Comparison of ENCODE assay signal across 8 cellular contexts in genomic region chr11:48055292-48056132, GRCh38.
A peak's percentile ranks its signal among the peaks of the same experiment; 100 is the strongest.
DNase-seq lines count a peak whose midpoint lies in the region; ATAC-seq and TF ChIP-seq lines count a peak whose summit lies in the region.

No MANE protein-coding gene starts in this region.

- TF ChIP-seq CTCF in LNCaP clone FGC (IDR thresholded peaks at IDR 0.05; ENCODE audit: control insufficient read depth, extremely low read depth, insufficient read depth) = no peak
- no peak for TF ChIP-seq CTCF in fibroblast of the aortic adventitia (IDR thresholded peaks at IDR 0.05; ENCODE audit: insufficient read depth, low read length)
- no peak for TF ChIP-seq CTCF in esophagus muscularis mucosa (IDR thresholded peaks at IDR 0.05)

- no peak overlapping the region for H3K27ac ChIP-seq in esophagus muscularis mucosa (replicated peaks in 1 of 4)

- TF ChIP-seq EP300 in esophagus muscularis mucosa (IDR thresholded peaks at IDR 0.05) = no peak

- peaks cover 13 to 35% (median 17%) of the 10 kb centered on the region in 4 donors for H3K4me1 ChIP-seq in esophagus muscularis mucosa

- WGBS in esophagus muscularis mucosa = 74% methylated on average over 10 of the region's 12 CpGs

- ATAC-seq in HG03097 (IDR thresholded peaks at IDR 0.05; ENCODE audit: low FRiP score, unreplicated experiment) (no peak), HG02759 (IDR thresholded peaks at IDR 0.05; ENCODE audit: unreplicated experiment) (no peak)

- intact Hi-C loops in esophagus muscularis mucosa (cut with DNase I) = no loop called here

- H3K36me3 ChIP-seq in esophagus muscularis mucosa = no peaks in the 10 kb centered on the region

- no peak for TF ChIP-seq POLR2A in esophagus muscularis mucosa (IDR thresholded peaks at IDR 0.05; ENCODE audit: low read depth)

- no peaks in the 10 kb centered on the region for H3K9me3 ChIP-seq in esophagus muscularis mucosa

- peak; percentile 65 for DNase-seq in ELR (ENCODE audit: low read depth)
- peak; percentile 97 for DNase-seq in LNCaP clone FGC (ENCODE audit: low read depth)
- peak; percentile 70 for DNase-seq in activated CD8-positive, alpha-beta memory T cell treated with anti-CD3 and anti-CD28 coated beads for 24 hours
- DNase-seq in fibroblast of the aortic adventitia (ENCODE audit: low read depth) = peak; percentile 34
- DNase-seq in stimulated activated CD4-positive, alpha-beta T cell treated with anti-CD3 and anti-CD28 coated beads, TNF-alpha, amount 100 ng/mL, for 4 hours (ENCODE audit: low read depth in 3 of 3) = peak in 2 of 3 experiments; percentile 8 to 17
- no peak for DNase-seq in esophagus muscularis mucosa (ENCODE audit: extremely low spot score)

- peak overlapping the region; percentile 32 for H3K4me3 ChIP-seq in LNCaP clone FGC (ENCODE audit: low read depth, low read length)
- H3K4me3 ChIP-seq in fibroblast of the aortic adventitia (ENCODE audit: low read depth, low read length) = no peak overlapping the region
- no peak overlapping the region for H3K4me3 ChIP-seq in esophagus muscularis mucosa

- H3K27me3 ChIP-seq in esophagus muscularis mucosa = no peaks in the 10 kb centered on the region
